17 cellular contexts compared by ENCODE assay signal in the genomic region with DNA sequence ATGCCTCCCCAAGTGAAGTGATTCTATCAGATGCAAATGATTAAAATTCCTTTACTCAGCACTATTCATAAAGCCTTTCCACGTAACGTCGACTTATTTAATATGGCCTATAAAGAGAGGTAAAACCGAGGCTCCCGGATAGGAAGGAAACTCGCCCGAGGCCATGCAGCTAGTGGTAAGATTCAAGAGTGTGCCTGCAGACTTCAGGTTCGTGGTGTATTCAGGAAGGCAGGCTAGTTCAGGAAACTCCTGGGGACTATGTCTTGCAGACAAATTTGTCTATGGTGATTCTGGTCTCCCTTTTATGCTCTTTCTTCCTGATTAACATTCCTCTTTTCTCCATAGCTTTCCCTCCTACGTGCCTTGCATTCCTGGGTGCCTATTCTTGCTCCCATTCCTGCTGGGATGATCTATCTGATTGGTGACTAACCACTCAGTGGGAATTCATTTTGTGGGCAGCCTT.
DNase-seq lines count a peak whose midpoint lies in the region; ATAC-seq and TF ChIP-seq lines count a peak whose summit lies in the region.
"Had no signal": no experiment of that assay in that cellular context is flagged by ENCODE, and none has a peak within 500 bp of the region (broad histone marks: within the 10 kb centered on the region; RNA-seq: fewer than 3 reads in every experiment).

No MANE protein-coding gene starts in this region.

- TF ChIP-seq RAD21 in IMR-90 (IDR thresholded peaks at IDR 0.05; ENCODE audit: low read length): no peak

- no peak overlapping the region for H4K91ac ChIP-seq in IMR-90 (ENCODE audit: insufficient read depth, low read depth, low read length)

- in situ Hi-C loops in IMR-90 (cut with MboI; ENCODE audit: low sequenced_read_pairs): no loop called here

- CTCF ChIA-PET in IMR-90 (lab: Yijun Ruan, JAX): interaction anchor here (0.8 kb wide), 1 partner anchor 9 kb away, joined by 3 read pairs; no protein-coding TSS in a partner anchor

- no peaks in the 10 kb centered on the region for H3K36me3 Mint-ChIP-seq in endodermal cell (ENCODE audit: low read depth)
- no peaks in the 10 kb centered on the region for H3K36me3 Mint-ChIP-seq in nephron progenitor cell (ENCODE audit: low read depth)
- H3K36me3 Mint-ChIP-seq: CD4-positive, CD25-positive, alpha-beta regulatory T cell; natural killer cell; stimulated activated naive B cell treated with anti-CD40 and anti-IgM and Interleukin-4, amounts not matched to agents 10 μg/mL and 1 μg/mL and 100 μg/mL, for 72 hours had no signal

- H2AK5ac ChIP-seq in IMR-90 (ENCODE audit: low read depth, low read length): no peak overlapping the region

- no peak overlapping the region for H2AK9ac ChIP-seq in IMR-90 (replicated peaks; ENCODE audit: low read depth, low read length, poor library complexity)

- H3K18ac ChIP-seq in IMR-90 (ENCODE audit: low read depth, low read length): no peak overlapping the region

- peak; percentile 40; the same call in 1 of the 2 replicates for ATAC-seq in IMR-90 (ENCODE audit: low read depth)
- no peak for ATAC-seq in GM21381 (IDR thresholded peaks at IDR 0.05; ENCODE audit: unreplicated experiment)
- no peak for ATAC-seq in GM21528 (IDR thresholded peaks at IDR 0.05; ENCODE audit: low FRiP score, unreplicated experiment)
- ATAC-seq in GM21825 (IDR thresholded peaks at IDR 0.05; ENCODE audit: unreplicated experiment): no peak
- ATAC-seq: natural killer cell; SK-N-SH treated with all-trans-retinoic acid at 6 μM for 48 hours; stimulated activated naive B cell treated with anti-CD40 and anti-IgM and Interleukin-4, amounts not matched to agents 10 μg/mL and 1 μg/mL and 100 μg/mL, for 72 hours had no signal

- peaks cover 10% of the 10 kb centered on the region for H3K4me1 Mint-ChIP-seq in endodermal cell
- H3K4me1 Mint-ChIP-seq in nephron progenitor cell: peaks cover 7% of the 10 kb centered on the region
- H3K4me1 Mint-ChIP-seq: CD4-positive, CD25-positive, alpha-beta regulatory T cell; natural killer cell had no signal

- H3K27ac Mint-ChIP-seq in endodermal cell (peak overlapping the region; percentile 15), nephron progenitor cell (peak overlapping the region; percentile 4)
- H3K27ac Mint-ChIP-seq: natural killer cell; stimulated activated naive B cell treated with anti-CD40 and anti-IgM and Interleukin-4, amounts not matched to agents 10 μg/mL and 1 μg/mL and 100 μg/mL, for 72 hours had no signal

- no peaks in the 10 kb centered on the region; the same call in 1 of the 2 replicates for H3K27me3 ChIP-seq in IMR-90 (ENCODE audit: control insufficient read depth, insufficient read depth, low read length)
- no peaks in the 10 kb centered on the region for H3K27me3 ChIP-seq in endodermal cell (ENCODE audit: control insufficient read depth, insufficient read depth, low read length, poor library complexity, severe bottlenecking)
- H3K27me3 ChIP-seq: cardiac muscle cell, sigmoid colon had no signal

- no peaks in the 10 kb centered on the region for H3K9me1 ChIP-seq in IMR-90 (ENCODE audit: insufficient read depth, low read length)

- no peak overlapping the region for H2AFZ ChIP-seq in IMR-90 (replicated peaks; ENCODE audit: low read length, poor library complexity)

- H3K79me1 ChIP-seq in IMR-90 (ENCODE audit: low read depth in 1 of 2, low read length in 2 of 2): no peaks in the 10 kb centered on the region

- no peak overlapping the region for H3K56ac ChIP-seq in IMR-90 (ENCODE audit: extremely low read depth, insufficient read depth, low read length)

- H3K4me3 ChIP-seq in IMR-90 (ENCODE audit: insufficient read depth, low read depth, low read length): no peak overlapping the region
- no peak overlapping the region for H3K4me3 ChIP-seq in endodermal cell (ENCODE audit: low read length)
- H3K4me3 ChIP-seq: cardiac muscle cell, sigmoid colon had no signal

- H3K9me3 Mint-ChIP-seq in endodermal cell (peaks cover 2% of the 10 kb centered on the region), nephron progenitor cell (no peaks in the 10 kb centered on the region)
- H3K9me3 Mint-ChIP-seq: natural killer cell; stimulated activated naive B cell treated with anti-CD40 and anti-IgM and Interleukin-4, amounts not matched to agents 10 μg/mL and 1 μg/mL and 100 μg/mL, for 72 hours had no signal

- H4K5ac ChIP-seq in IMR-90 (ENCODE audit: low read depth, low read length): no peak overlapping the region

- WGBS in IMR-90 (ENCODE audit: extremely low coverage in 2 of 2, insufficient read length in 1 of 2), 2 experiments: no CpG with 5 or more reads among the region's 9 CpGs
- WGBS in endodermal cell (ENCODE audit: insufficient coverage in 1 of 2, insufficient read length in 1 of 2), 2 experiments: 42 to 48% methylated on average over 9 of the region's 9 CpGs

- DNase-seq in EL: peak; percentile 88
- DNase-seq in IMR-90: no peak
- peak; percentile 75 for DNase-seq in endodermal cell
- DNase-seq in nephron progenitor cell: no peak
- no peak for DNase-seq in GM19238 (ENCODE audit: insufficient read length, low spot score)
- DNase-seq: activated gamma-delta T cell treated with Interleukin-2 at 50 U/mL for 16 hours; CD4-positive, CD25-positive, alpha-beta regulatory T cell; GDM1; natural killer cell; NCI-H1105; sigmoid colon; stimulated activated naive B cell treated with anti-CD40 and anti-IgM and Interleukin-4, amounts not matched to agents 10 μg/mL and 1 μg/mL and 100 μg/mL, for 72 hours had no signal

- no peak overlapping the region for H2BK5ac ChIP-seq in IMR-90 (ENCODE audit: low read depth, low read length, poor library complexity, severe bottlenecking)

- H2BK20ac ChIP-seq in IMR-90 (ENCODE audit: low read depth, low read length): no peak overlapping the region

- H3K9me3 ChIP-seq in IMR-90 (ENCODE audit: control insufficient read depth, insufficient read depth, low read length): no peaks in the 10 kb centered on the region
- no peaks in the 10 kb centered on the region for H3K9me3 ChIP-seq in endodermal cell (ENCODE audit: control insufficient read depth, low read length)
- H3K9me3 ChIP-seq: sigmoid colon had no signal

- H4K20me1 ChIP-seq in IMR-90 (ENCODE audit: insufficient read depth, low read length): no peaks in the 10 kb centered on the region

- H2BK15ac ChIP-seq in IMR-90 (ENCODE audit: low read depth, low read length): no peak overlapping the region

- no peak overlapping the region for H3K4ac ChIP-seq in IMR-90 (ENCODE audit: low read depth, low read length)

- H3K36me3 ChIP-seq in IMR-90 (ENCODE audit: control insufficient read depth, insufficient read depth, low read length) (no peaks in the 10 kb centered on the region), endodermal cell (ENCODE audit: control insufficient read depth, insufficient read depth, low read length) (no peaks in the 10 kb centered on the region)
- H3K36me3 ChIP-seq: cardiac muscle cell, sigmoid colon had no signal

- H4K8ac ChIP-seq in IMR-90 (ENCODE audit: low read depth in 2 of 2, low read length in 2 of 2): no peak overlapping the region

- POLR2A ChIA-PET in IMR-90 (lab: Charles Lee; ENCODE audit: unreplicated experiment): no interaction called here

- H3K4me3 Mint-ChIP-seq in endodermal cell (no peak overlapping the region), nephron progenitor cell (no peak overlapping the region)
- H3K4me3 Mint-ChIP-seq: CD4-positive, CD25-positive, alpha-beta regulatory T cell; natural killer cell; stimulated activated naive B cell treated with anti-CD40 and anti-IgM and Interleukin-4, amounts not matched to agents 10 μg/mL and 1 μg/mL and 100 μg/mL, for 72 hours had no signal

- TF ChIP-seq CTCF in IMR-90 (conservative IDR thresholded peaks at IDR 0.05; ENCODE audit: low read depth, low read length) (no peak), endodermal cell (conservative IDR thresholded peaks at IDR 0.05) (no peak), nephron progenitor cell (IDR thresholded peaks at IDR 0.05) (no peak)

- H3K4me1 ChIP-seq in IMR-90 (ENCODE audit: control insufficient read depth, insufficient read depth, low read length): no peaks in the 10 kb centered on the region
- peaks cover 2% of the 10 kb centered on the region for H3K4me1 ChIP-seq in endodermal cell (ENCODE audit: control insufficient read depth, insufficient read depth, low read length)
- H3K4me1 ChIP-seq: sigmoid colon had no signal

- H3K14ac ChIP-seq in IMR-90 (replicated peaks; ENCODE audit: low read depth, low read length): no peak overlapping the region

- no peaks in the 10 kb centered on the region for H3K27me3 Mint-ChIP-seq in endodermal cell (ENCODE audit: insufficient read depth)
- peaks cover 3% of the 10 kb centered on the region for H3K27me3 Mint-ChIP-seq in nephron progenitor cell (ENCODE audit: low read depth, poor library complexity)
- H3K27me3 Mint-ChIP-seq: CD4-positive, CD25-positive, alpha-beta regulatory T cell; stimulated activated naive B cell treated with anti-CD40 and anti-IgM and Interleukin-4, amounts not matched to agents 10 μg/mL and 1 μg/mL and 100 μg/mL, for 72 hours had no signal

- no peak overlapping the region for H3K23ac ChIP-seq in IMR-90 (ENCODE audit: low read depth, low read length)

- H3K9ac ChIP-seq in IMR-90 (ENCODE audit: low read depth, low read length) (no peak overlapping the region), endodermal cell (ENCODE audit: extremely low read depth, low read length, poor library complexity, severe bottlenecking) (no peak overlapping the region)

- no peak overlapping the region for H3K4me2 ChIP-seq in IMR-90 (ENCODE audit: low read depth, low read length)

- H2BK120ac ChIP-seq in IMR-90 (ENCODE audit: low read depth, low read length): no peak overlapping the region

- TF ChIP-seq POLR2A in IMR-90 (IDR thresholded peaks at IDR 0.05; ENCODE audit: low read depth, low read length): no peak

- H3K27ac ChIP-seq in IMR-90 (ENCODE audit: insufficient read depth, low read length) (no peak overlapping the region), endodermal cell (ENCODE audit: low read depth, low read length) (peak overlapping the region; percentile 36)
- H3K27ac ChIP-seq: cardiac muscle cell, sigmoid colon had no signal

- dilution Hi-C loops in IMR-90 (cut with HindIII; ENCODE audit: low sequenced_read_pairs, unreplicated experiment): no loop called here

- BruUV-seq in IMR-90 (replicated peaks; lab: Mats Ljungman, UMichigan): no TSS peak

- intact Hi-C loops in IMR-90 (cut with micrococcal nuclease): no loop called here

TF ChIP-seq in IMR-90, 13 proteins besides CTCF, POLR2A, EP300 and RAD21:
- TF ChIP-seq USF2 (IDR thresholded peaks at IDR 0.05; ENCODE audit: low read depth, low read length) (no peak), MAFK (IDR thresholded peaks at IDR 0.05; ENCODE audit: low read depth, low read length) (peak; percentile 60)

Comparison
In these comparisons a context has a peak if more than half of its experiments do, and no peak if none do; other contexts are left out.
1. DNase-seq: peak in EL (single experiment) and endodermal cell (single experiment); none in IMR-90 (single experiment), nephron progenitor cell (single experiment) and GM19238 (single experiment).